12 cellular contexts compared by ENCODE assay signal in the genomic region with DNA sequence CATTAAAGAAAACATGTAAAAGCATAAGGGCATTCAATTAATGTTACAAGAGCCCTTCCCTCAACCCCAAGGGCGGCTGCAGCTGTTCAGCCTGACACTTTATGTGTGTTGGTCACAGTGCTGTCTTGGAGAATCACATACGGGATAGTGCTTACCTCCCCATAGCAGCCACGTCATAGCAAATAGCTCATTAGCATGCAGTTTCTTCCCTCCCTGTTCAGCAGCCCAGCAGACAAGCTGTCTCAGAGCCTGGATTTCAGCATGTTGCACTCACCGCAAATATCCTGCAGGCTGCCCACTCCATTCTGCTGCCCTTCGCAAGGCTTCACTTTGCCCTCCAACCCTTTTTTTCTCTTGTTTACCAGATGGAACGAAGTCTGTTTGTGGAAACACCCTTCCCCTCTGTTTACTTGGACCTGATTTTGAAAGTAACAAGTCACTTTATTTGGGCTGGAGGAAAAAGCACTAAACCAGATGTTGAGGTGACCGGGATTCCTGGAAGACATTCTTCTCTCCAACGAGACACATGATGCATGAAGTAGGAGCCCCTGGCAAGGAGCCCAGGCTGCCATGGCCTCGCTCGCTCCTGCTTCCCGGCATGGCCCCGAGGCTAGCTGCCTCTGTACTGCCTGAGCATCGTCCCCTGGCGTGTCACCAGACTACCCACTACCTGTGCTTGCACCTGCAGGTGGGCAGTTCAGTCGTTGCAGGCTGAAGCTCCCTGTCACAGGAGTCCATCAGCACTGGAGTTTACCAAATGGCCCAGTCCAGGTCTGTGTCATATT.
DNase-seq lines count a peak whose midpoint lies in the region; ATAC-seq, FAIRE-seq and TF ChIP-seq lines count a peak whose summit lies in the region.
"Had no signal": no experiment of that assay in that cellular context is flagged by ENCODE, and none has a peak within 500 bp of the region (broad histone marks: within the 10 kb centered on the region; RNA-seq: fewer than 3 reads in every experiment).

No MANE protein-coding gene starts in this region.

- ATAC-seq in sciatic nerve: peak; percentile 15
- no peak for ATAC-seq in CD8-positive, alpha-beta T cell
- ATAC-seq: left lung had no signal

- CTCF ChIA-PET in CD8-positive, alpha-beta T cell (lab: Charles Lee): no interaction called here

- H3F3A ChIP-seq in GM23248 (ENCODE audit: insufficient read depth): no peaks in the 10 kb centered on the region

- H3K27me3 Mint-ChIP-seq in CD8-positive, alpha-beta T cell (ENCODE audit: low read depth): no peaks in the 10 kb centered on the region

- no peaks in the 10 kb centered on the region for H3K4me1 Mint-ChIP-seq in CD8-positive, alpha-beta T cell (ENCODE audit: low read depth)

- no peak overlapping the region for H3K4me3 Mint-ChIP-seq in CD8-positive, alpha-beta T cell

- H3K4me1 ChIP-seq in GM23248 (ENCODE audit: insufficient read depth): no peaks in the 10 kb centered on the region
- H3K4me1 ChIP-seq in CD8-positive, alpha-beta T cell (ENCODE audit: insufficient read depth, low read length): no peaks in the 10 kb centered on the region
- H3K4me1 ChIP-seq: left lung had no signal

- H3K79me2 ChIP-seq in GM23248 (ENCODE audit: insufficient read depth): no peaks in the 10 kb centered on the region

- H3K9me3 Mint-ChIP-seq in CD8-positive, alpha-beta T cell: no peaks in the 10 kb centered on the region

- no peaks in the 10 kb centered on the region for H4K20me1 ChIP-seq in GM23248 (ENCODE audit: insufficient read depth)

- in situ Hi-C loops in GM23248 (cut with MboI): no loop called here

- POLR2A ChIA-PET in CD8-positive, alpha-beta T cell (lab: Charles Lee): interaction anchor here (0.6 kb wide), 2 partner anchors 12 to 56 kb away, joined by 3 to 6 read pairs; no protein-coding TSS in a partner anchor

- FAIRE-seq in D721Med (lab: Jason Lieb, UNC): no peak
- FAIRE-seq: endothelial cell of umbilical vein had no signal

- peaks cover 5% of the 10 kb centered on the region; the same call in 1 of the 2 replicates for H3K27me3 ChIP-seq in GM23248 (replicated peaks; ENCODE audit: insufficient read depth)
- no peaks in the 10 kb centered on the region for H3K27me3 ChIP-seq in CD8-positive, alpha-beta T cell (ENCODE audit: insufficient read depth, low read length)
- H3K27me3 ChIP-seq: left lung had no signal

- H2AFZ ChIP-seq in GM23248: no peak overlapping the region

- TF ChIP-seq CTCF in fibroblast of mammary gland (conservative IDR thresholded peaks at IDR 0.05; ENCODE audit: control insufficient read depth, insufficient read depth, low read depth, low read length) (no peak), D721Med (IDR thresholded peaks at IDR 0.05; ENCODE audit: insufficient read depth, missing control alignments) (no peak)
- no peak for TF ChIP-seq CTCF in CD8-positive, alpha-beta T cell (IDR thresholded peaks at IDR 0.05)

- H3K4me2 ChIP-seq in GM23248 (ENCODE audit: unreplicated experiment): peak overlapping the region; percentile 14

- no peaks in the 10 kb centered on the region for H3K9me2 ChIP-seq in GM23248 (ENCODE audit: insufficient read depth)

- H3K4me3 ChIP-seq in GM23248: no peak overlapping the region
- no peak overlapping the region for H3K4me3 ChIP-seq in fibroblast of mammary gland (ENCODE audit: control insufficient read depth, low read depth, low read length)
- no peak overlapping the region for H3K4me3 ChIP-seq in CD8-positive, alpha-beta T cell (ENCODE audit: low read depth, low read length)
- H3K4me3 ChIP-seq: left lung had no signal

- no peak overlapping the region for H3K27ac ChIP-seq in GM23248
- no peak overlapping the region for H3K27ac ChIP-seq in CD8-positive, alpha-beta T cell (ENCODE audit: low read depth, low read length)
- H3K27ac ChIP-seq: left lung had no signal

- no peaks in the 10 kb centered on the region for H3K9me3 ChIP-seq in GM23248 (ENCODE audit: low read depth)
- H3K9me3 ChIP-seq in CD8-positive, alpha-beta T cell (ENCODE audit: low read length): no peaks in the 10 kb centered on the region

- DNase-seq in GM23248 (peak; percentile 70), NCI-H774 (lab: John Stamatoyannopoulos, UW) (peak; percentile 40), fibroblast of mammary gland (ENCODE audit: low read depth) (peak; percentile 60), sciatic nerve (ENCODE audit: low spot score) (peak; percentile 64), D721Med (ENCODE audit: insufficient read length, low spot score) (no peak), HK-2 (ENCODE audit: unreplicated experiment) (no peak)
- DNase-seq in CD8-positive, alpha-beta T cell: no peak
- DNase-seq in activated CD4-positive, CD25-positive, alpha-beta regulatory T cell (lab: John Stamatoyannopoulos, UW): no peak
- DNase-seq: activated CD8-positive, alpha-beta memory T cell treated with anti-CD3 and anti-CD28 coated beads for 24 hours; left lung; NCI-H187 treated with DMSO at 0.1 percent for 48 hours had no signal

- intact Hi-C loops in sciatic nerve (cut with DNase I): no loop called here
- intact Hi-C loops in CD8-positive, alpha-beta T cell (cut with DNase I, micrococcal nuclease): no loop called here

- H3K36me3 ChIP-seq in GM23248 (ENCODE audit: low read depth): no peaks in the 10 kb centered on the region
- no peaks in the 10 kb centered on the region for H3K36me3 ChIP-seq in CD8-positive, alpha-beta T cell (ENCODE audit: insufficient read depth, low read length)

- 28 to 34% methylated on average over 15 of the region's 15 CpGs for WGBS in GM23248 (ENCODE audit: low coverage in 1 of 2, low lambda C conversion rate in 2 of 2, missing lambda C conversion rate in 2 of 2), 2 experiments

- H3K27ac Mint-ChIP-seq in CD8-positive, alpha-beta T cell: no peak overlapping the region

- peaks cover 20% of the 10 kb centered on the region for H3K36me3 Mint-ChIP-seq in CD8-positive, alpha-beta T cell

- H3K9ac ChIP-seq in GM23248: no peak overlapping the region

Comparison
In these comparisons a context has a peak if more than half of its experiments do, and no peak if none do; other contexts are left out.
1. DNase-seq: peak in GM23248 (single experiment), NCI-H774 (single experiment), fibroblast of mammary gland (single experiment) and sciatic nerve (single experiment); none in D721Med (single experiment), CD8-positive, alpha-beta T cell (0 of 7), HK-2 (single experiment) and activated CD4-positive, CD25-positive, alpha-beta regulatory T cell (0 of 4).